In the genomic region with DNA sequence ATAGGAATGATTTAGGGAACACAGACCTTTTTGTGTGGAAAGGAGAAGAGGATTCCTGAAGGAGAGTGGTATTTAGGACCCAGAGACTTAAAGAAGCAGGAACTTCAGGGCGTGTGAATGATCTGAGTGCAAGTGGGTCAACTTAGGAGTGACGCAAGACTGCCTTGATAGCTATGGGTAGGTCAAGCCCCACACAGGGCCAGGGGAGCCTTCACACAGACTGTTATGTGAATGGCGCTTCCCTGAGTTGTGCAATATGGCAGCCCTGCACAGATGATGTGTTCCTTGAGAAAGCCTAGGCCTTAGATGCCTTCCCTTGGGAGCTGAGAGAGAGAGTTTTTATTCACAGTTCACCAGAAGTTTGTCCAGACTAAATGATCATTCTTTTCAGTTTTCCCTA, we compare ENCODE assay signal across 17 cellular contexts. TPM values are rescaled to one million over a fixed set of nuclear protein-coding genes. Genes with fewer than 3 reads are reported as not detected.
DNase-seq lines count a peak whose midpoint lies in the region; ATAC-seq and TF ChIP-seq lines count a peak whose summit lies in the region.
"Had no signal": no experiment of that assay in that cellular context is flagged by ENCODE, and none has a peak within 500 bp of the region (broad histone marks: within the 10 kb centered on the region; RNA-seq: fewer than 3 reads in every experiment).

No MANE protein-coding gene starts in this region.

- no peak for TF ChIP-seq CTCF in heart left ventricle (IDR thresholded peaks at IDR 0.05)
- no peak for TF ChIP-seq CTCF in upper lobe of left lung (IDR thresholded peaks at IDR 0.05)

- H3K36me3 ChIP-seq in heart left ventricle (no peaks in the 10 kb centered on the region), upper lobe of left lung (no peaks in the 10 kb centered on the region)
- H3K36me3 ChIP-seq: cardiac muscle cell had no signal

- H3K9me3 ChIP-seq in heart left ventricle (no peaks in the 10 kb centered on the region), upper lobe of left lung (no peaks in the 10 kb centered on the region)

- DNase-seq in amniotic epithelial cell (ENCODE audit: low read depth) (peak; percentile 68), heart left ventricle (peak in 2 of 5 donors; percentile 65 to 72), mucosa of gallbladder (ENCODE audit: low spot score) (peak; percentile 22), upper lobe of left lung (peak in 1 of 2 donors; percentile 28), NCI-H774 (lab: John Stamatoyannopoulos, UW) (no peak)
- no peak for DNase-seq in stimulated activated naive CD4-positive, alpha-beta T cell treated with Interleukin-2 at 50 U/mL for 16 hours (lab: John Stamatoyannopoulos, UW)
- DNase-seq: activated CD4-positive, alpha-beta T cell treated with anti-CD3 and anti-CD28 coated beads for 36 hours; activated CD8-positive, alpha-beta memory T cell treated with anti-CD3 and anti-CD28 coated beads, Interleukin-2, amount 10 ng/mL, durations not matched to agents 7 days and 5 days; COR-L47; KBM-7; NCI-H1092 treated with DMSO at 0.1 percent for 48 hours; NCI-H510A; stimulated activated CD4-positive, alpha-beta T cell treated with anti-CD3 and anti-CD28 coated beads, Interleukin-12 subunit alpha, Interleukin-12 subunit beta, amount 100 ng/mL, for 4 hours; stimulated activated CD8-positive, alpha-beta memory T cell treated with anti-CD3 and anti-CD28 coated beads, Interleukin-4, amount 100 ng/mL, for 48 hours had no signal

- H3K27ac ChIP-seq in heart left ventricle (peak overlapping the region in 3 of 12 donors; percentile 36 to 76 (median 39)), upper lobe of left lung (no peak overlapping the region)
- H3K27ac ChIP-seq: cardiac muscle cell had no signal

- 76 to 88% (median 87%) methylated on average over 3 of the region's 3 CpGs for WGBS in heart left ventricle, 4 donors
- WGBS in upper lobe of left lung, 2 donors, result 62 to 81% methylated on average over 3 of the region's 3 CpGs

- intact Hi-C loops in heart left ventricle (cut with DNase I), result no loop called here

- H3K4me1 ChIP-seq in heart left ventricle, result peaks cover 0 to 19% (median 0%) of the 10 kb centered on the region in 12 donors
- H3K4me1 ChIP-seq in upper lobe of left lung, result peaks cover 10 to 25% (median 17%) of the 10 kb centered on the region in 4 donors

- H3K27me3 ChIP-seq in heart left ventricle (no peaks in the 10 kb centered on the region), upper lobe of left lung (no peaks in the 10 kb centered on the region)
- H3K27me3 ChIP-seq: cardiac muscle cell had no signal

- H3K4me3 ChIP-seq in heart left ventricle, result no peak overlapping the region
- no peak overlapping the region for H3K4me3 ChIP-seq in upper lobe of left lung
- H3K4me3 ChIP-seq: cardiac muscle cell had no signal

- ATAC-seq in heart left ventricle, result peak in 3 of 4 donors; percentile 55 to 85 (median 83)
- peak; percentile 35 to 74 for ATAC-seq in upper lobe of left lung (ENCODE audit: low FRiP score in 2 of 2)
- ATAC-seq in GM21786 (IDR thresholded peaks at IDR 0.05; ENCODE audit: unreplicated experiment), result no peak
- ATAC-seq: activated CD4-positive, alpha-beta T cell treated with anti-CD3 and anti-CD28 coated beads for 36 hours; activated CD8-positive, alpha-beta memory T cell treated with anti-CD3 and anti-CD28 coated beads, Interleukin-2, amount 10 ng/mL, durations not matched to agents 7 days and 5 days had no signal

- no peak for TF ChIP-seq POLR2A in heart left ventricle (IDR thresholded peaks at IDR 0.05)
- no peak for TF ChIP-seq POLR2A in upper lobe of left lung (IDR thresholded peaks at IDR 0.05)

- TF ChIP-seq EP300 in upper lobe of left lung (IDR thresholded peaks at IDR 0.05), result peak in 2 of 4 donors; percentile 11 to 60

RNA-seq across cellular contexts. Expression of a gene that starts 47.1 kb away (rescaled TPM):
- total RNA-seq in heart left ventricle (100 to 1,000 TPM in 8 of 9 donors, 10 to 100 TPM in 1; 83.1 to 441 (median 157) TPM), mucosa of gallbladder (246 TPM), upper lobe of left lung (100 to 1,000 TPM in 3 of 6 donors, 10 to 100 TPM in 3; 41.9 to 304 (median 95.5) TPM)
- 100 to 1,000 TPM in 1 of 2 donors, 10 to 100 TPM in 1; 58.2 to 108 TPM for polyA plus RNA-seq in heart left ventricle
- total RNA-seq: activated CD4-positive, alpha-beta T cell treated with anti-CD3 and anti-CD28 coated beads for 36 hours; activated T-helper 2 cell treated with anti-CD3 and anti-CD28 coated beads, Interferon-gamma antibody, Interleukin-2, Interleukin-4, amounts not matched to agents 10 μg/mL and 5 μg/mL and 100 μg/mL, durations not matched to agents 14 hours and 24 hours and 36 hours had no signal

Comparison
In these comparisons a context has a peak if more than half of its experiments do, and no peak if none do; other contexts are left out.
1. DNase-seq: peak in amniotic epithelial cell (single experiment) and mucosa of gallbladder (single experiment); none in stimulated activated naive CD4-positive, alpha-beta T cell treated with Interleukin-2 at 50 U/mL for 16 hours (single experiment) and NCI-H774 (single experiment).